Comparison of ENCODE assay signal across 23 cellular contexts in genomic region chr2:61340242-61340641, GRCh38.
A peak's percentile ranks its signal among the peaks of the same experiment; 100 is the strongest.
DNase-seq lines count a peak whose midpoint lies in the region; ATAC-seq and TF ChIP-seq lines count a peak whose summit lies in the region.
"Had no signal": no experiment of that assay in that cellular context is flagged by ENCODE, and none has a peak within 500 bp of the region (broad histone marks: within the 10 kb centered on the region; RNA-seq: fewer than 3 reads in every experiment).

No MANE protein-coding gene starts in this region.

- H3K9ac ChIP-seq in neuronal stem cell (ENCODE audit: low read depth, low read length, poor library complexity), result no peak overlapping the region

- H2BK5ac ChIP-seq in neuronal stem cell (ENCODE audit: low read length), result no peak overlapping the region

- H2BK12ac ChIP-seq in neuronal stem cell (ENCODE audit: low read length), result no peak overlapping the region

- no peak overlapping the region for H2AFZ ChIP-seq in osteoblast (ENCODE audit: low read length)
- no peak overlapping the region for H2AFZ ChIP-seq in neuronal stem cell (ENCODE audit: low read length)

- no peaks in the 10 kb centered on the region for H3K4me1 Mint-ChIP-seq in progenitor cell of endocrine pancreas (ENCODE audit: low read depth)
- H3K4me1 Mint-ChIP-seq: nephron progenitor cell had no signal

- no peak overlapping the region for H3K14ac ChIP-seq in neuronal stem cell (ENCODE audit: low read length)

- no peaks in the 10 kb centered on the region for H3K27me3 Mint-ChIP-seq in progenitor cell of endocrine pancreas

- H2BK120ac ChIP-seq in neuronal stem cell (ENCODE audit: low read depth, low read length), result no peak overlapping the region

- H3K23ac ChIP-seq in neuronal stem cell (ENCODE audit: low read depth, low read length, poor library complexity), result no peak overlapping the region

- H3K4me3 ChIP-seq in epithelial cell of esophagus (ENCODE audit: low read length) (no peak overlapping the region), osteoblast (ENCODE audit: insufficient read depth, low read length) (no peak overlapping the region), neuronal stem cell (ENCODE audit: low read length in 2 of 2) (no peak overlapping the region)
- H3K4me3 ChIP-seq: cardiac muscle cell, right atrium auricular region, thoracic aorta had no signal

- peaks cover 15% of the 10 kb centered on the region for H3K79me2 ChIP-seq in osteoblast (ENCODE audit: insufficient read depth, low read length)

- no peak overlapping the region for H2AK5ac ChIP-seq in neuronal stem cell (ENCODE audit: low read depth, low read length)

- WGBS in neuronal stem cell (ENCODE audit: extremely low coverage in 2 of 2, insufficient read length in 2 of 2, insufficient replicate concordance in 1 of 2), 2 donors, result 100% methylated on average over 1 of the region's 2 CpGs; no CpG with 5 or more reads in 1 of the 2 donors

- H3K27me3 ChIP-seq in osteoblast (ENCODE audit: insufficient read depth, low read length) (no peaks in the 10 kb centered on the region), neuronal stem cell (ENCODE audit: control insufficient read depth in 3 of 3, insufficient read depth in 3 of 3, low read depth in 1 of 3, low read length in 3 of 3) (no peaks in the 10 kb centered on the region)
- H3K27me3 ChIP-seq: cardiac muscle cell, right atrium auricular region had no signal

- DNase-seq in ELR (ENCODE audit: low read depth) (peak; percentile 70), RKO (ENCODE audit: low spot score) (peak; percentile 26), epithelial cell of esophagus (ENCODE audit: low read depth) (peak; percentile 74), osteoblast (ENCODE audit: insufficient read length, low spot score, missing footprints) (peak; percentile 45), neuronal stem cell (ENCODE audit: low spot score) (no peak), NCI-H187 (lab: John Stamatoyannopoulos, UW) (no peak), progenitor cell of endocrine pancreas (ENCODE audit: low spot score, unreplicated experiment) (no peak)
- DNase-seq: activated CD4-positive, CD25-positive, alpha-beta regulatory T cell; activated gamma-delta T cell treated with Interleukin-2 at 50 U/mL for 16 hours; DMS 273 treated with DMSO at 0.1 percent for 48 hours; effector memory CD4-positive, alpha-beta T cell; glutamatergic neuron; immature natural killer cell; NCI-H2081; NCI-H82; nephron progenitor cell; stimulated activated CD4-positive, alpha-beta T cell treated with anti-CD3 and anti-CD28 coated beads, Interleukin-2, amount 100 ng/mL, for 48 hours; stimulated activated CD8-positive, alpha-beta memory T cell treated with anti-CD3 and anti-CD28 coated beads, Interleukin-4, amount 100 ng/mL, for 48 hours; T-helper 1 cell had no signal

- H3K4ac ChIP-seq in neuronal stem cell (ENCODE audit: low read length), result no peak overlapping the region

- TF ChIP-seq CTCF in epithelial cell of esophagus (IDR thresholded peaks at IDR 0.05; ENCODE audit: insufficient read depth, low read depth, low read length, missing control alignments), result no peak
- TF ChIP-seq CTCF in osteoblast (IDR thresholded peaks at IDR 0.05; ENCODE audit: extremely low read depth, low read depth, low read length), result no peak
- no peak for TF ChIP-seq CTCF in progenitor cell of endocrine pancreas (IDR thresholded peaks at IDR 0.05; ENCODE audit: unreplicated experiment)

- ATAC-seq in HG03432 (IDR thresholded peaks at IDR 0.05; ENCODE audit: unreplicated experiment), result no peak

- H3K4me1 ChIP-seq in osteoblast (ENCODE audit: insufficient read depth, low read length), result no peaks in the 10 kb centered on the region
- peaks cover 0 to 1% of the 10 kb centered on the region in 2 donors for H3K4me1 ChIP-seq in neuronal stem cell (ENCODE audit: control insufficient read depth in 2 of 2, insufficient read depth in 1 of 2, low read depth in 1 of 2, low read length in 2 of 2)
- H3K4me1 ChIP-seq: right atrium auricular region had no signal

- H3K36me3 ChIP-seq in osteoblast (ENCODE audit: insufficient read depth, low read length) (peaks cover 43% of the 10 kb centered on the region), neuronal stem cell (replicated peaks in 1 of 2; ENCODE audit: control insufficient read depth in 2 of 2, insufficient read depth in 2 of 2, low read length in 2 of 2) (peaks cover 4 to 93% of the 10 kb centered on the region in 2 donors)

- H3K27ac Mint-ChIP-seq in progenitor cell of endocrine pancreas, result no peak overlapping the region
- H3K27ac Mint-ChIP-seq: nephron progenitor cell had no signal

- peaks cover under 1% of the 10 kb centered on the region for H4K20me1 ChIP-seq in osteoblast (ENCODE audit: insufficient read depth, low read length)

- no peaks in the 10 kb centered on the region for H3K79me1 ChIP-seq in neuronal stem cell (ENCODE audit: low read depth, low read length)

- no peak overlapping the region for H4K8ac ChIP-seq in neuronal stem cell (ENCODE audit: low read depth, low read length)

- no peak overlapping the region for H3K18ac ChIP-seq in neuronal stem cell (ENCODE audit: low read length)

- H3K4me3 Mint-ChIP-seq in progenitor cell of endocrine pancreas (ENCODE audit: low read depth), result no peak overlapping the region
- H3K4me3 Mint-ChIP-seq: immature natural killer cell, nephron progenitor cell had no signal

- H3K9me3 Mint-ChIP-seq in progenitor cell of endocrine pancreas (ENCODE audit: low read depth), result no peaks in the 10 kb centered on the region
- H3K9me3 Mint-ChIP-seq: immature natural killer cell, nephron progenitor cell had no signal

- no peak overlapping the region for H4K91ac ChIP-seq in neuronal stem cell (ENCODE audit: low read depth, low read length, poor library complexity)

- H2BK15ac ChIP-seq in neuronal stem cell (ENCODE audit: low read length), result no peak overlapping the region

- H3K9me3 ChIP-seq in osteoblast (ENCODE audit: low read depth, low read length) (no peaks in the 10 kb centered on the region), neuronal stem cell (replicated peaks in 1 of 2; ENCODE audit: control insufficient read depth in 2 of 2, insufficient read depth in 1 of 2, low read depth in 1 of 2, low read length in 2 of 2) (peaks cover 0 to 3% of the 10 kb centered on the region in 2 donors)
- H3K9me3 ChIP-seq: right atrium auricular region, thoracic aorta had no signal

- H3K36me3 Mint-ChIP-seq in progenitor cell of endocrine pancreas (ENCODE audit: insufficient read depth), result peaks cover 24% of the 10 kb centered on the region

- H3K4me2 ChIP-seq in osteoblast (ENCODE audit: insufficient read depth, low read length) (no peak overlapping the region), neuronal stem cell (ENCODE audit: insufficient read depth, low read length, poor library complexity, severe bottlenecking) (no peak overlapping the region)

- no peak overlapping the region for H3K27ac ChIP-seq in osteoblast (ENCODE audit: low read depth, low read length)
- no peak overlapping the region for H3K27ac ChIP-seq in neuronal stem cell (replicated peaks; ENCODE audit: low read length)
- H3K27ac ChIP-seq: right atrium auricular region, thoracic aorta had no signal

Comparison
In these comparisons a context has a peak if more than half of its experiments do, and no peak if none do; other contexts are left out.
1. DNase-seq: peak in ELR (single experiment), RKO (single experiment), epithelial cell of esophagus (single experiment) and osteoblast (single experiment); none in neuronal stem cell (single experiment), NCI-H187 (0 of 2) and progenitor cell of endocrine pancreas (single experiment).